ENCODE assay signal across 10 cellular contexts in the genomic region with DNA sequence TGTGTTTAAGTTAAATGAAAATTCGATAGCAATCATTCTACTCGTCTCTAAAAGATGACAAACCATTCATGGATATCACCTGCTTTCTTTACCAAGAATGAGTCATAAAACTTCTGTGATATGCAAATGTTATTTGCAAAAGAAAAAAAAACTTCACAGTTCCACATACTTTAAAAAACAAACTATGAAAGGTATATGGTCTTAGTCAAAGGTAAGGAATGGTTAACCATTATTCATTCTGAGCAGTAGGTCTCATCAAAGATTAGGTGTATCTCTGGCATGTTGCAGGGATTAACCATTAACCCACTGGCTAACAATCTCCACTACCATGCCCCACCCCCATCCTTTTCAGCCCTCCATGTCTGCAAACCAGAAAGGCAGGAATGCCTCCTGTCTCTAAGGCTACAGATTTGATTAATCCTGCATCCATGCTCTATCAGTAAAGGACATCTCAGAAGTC. TPM values are rescaled to one million over a fixed set of nuclear protein-coding genes. Genes with fewer than 3 reads are reported as not detected.
DNase-seq lines count a peak whose midpoint lies in the region; ATAC-seq and TF ChIP-seq lines count a peak whose summit lies in the region.
"Had no signal": no experiment of that assay in that cellular context is flagged by ENCODE, and none has a peak within 500 bp of the region (broad histone marks: within the 10 kb centered on the region; RNA-seq: fewer than 3 reads in every experiment).

No MANE protein-coding gene starts in this region.

- no peak overlapping the region for H3K4me3 Mint-ChIP-seq in activated T-cell treated with anti-CD3 and anti-CD28 coated beads, Interleukin-2, amount 50 U/mL, for 24 hours
- H3K4me3 Mint-ChIP-seq: neural crest cell had no signal

- peaks cover 8% of the 10 kb centered on the region for H3K4me1 Mint-ChIP-seq in activated T-cell treated with anti-CD3 and anti-CD28 coated beads, Interleukin-2, amount 50 U/mL, for 24 hours (ENCODE audit: low read depth)

- H3K27me3 ChIP-seq in colonic mucosa, result no peaks in the 10 kb centered on the region
- H3K27me3 ChIP-seq in left ventricle myocardium inferior (ENCODE audit: low read depth), result no peaks in the 10 kb centered on the region

- H3K9me3 ChIP-seq in colonic mucosa (no peaks in the 10 kb centered on the region), left ventricle myocardium inferior (replicated peaks) (peaks cover 4% of the 10 kb centered on the region)

- no peaks in the 10 kb centered on the region for H3K36me3 ChIP-seq in colonic mucosa
- peaks cover 3% of the 10 kb centered on the region for H3K36me3 ChIP-seq in left ventricle myocardium inferior

- H3K36me3 Mint-ChIP-seq in activated T-cell treated with anti-CD3 and anti-CD28 coated beads, Interleukin-2, amount 50 U/mL, for 24 hours (ENCODE audit: low read depth), result no peaks in the 10 kb centered on the region

- H3K9ac ChIP-seq in colonic mucosa (ENCODE audit: low read depth in 2 of 2, low read length in 2 of 2), result no peak overlapping the region

- H3K4me3 ChIP-seq in colonic mucosa (no peak overlapping the region), left ventricle myocardium inferior (no peak overlapping the region)

- TF ChIP-seq CTCF in colonic mucosa (IDR thresholded peaks at IDR 0.05), result no peak
- no peak for TF ChIP-seq CTCF in left ventricle myocardium inferior (IDR thresholded peaks at IDR 0.05; ENCODE audit: borderline replicate concordance)

- H3K9me3 Mint-ChIP-seq in activated T-cell treated with anti-CD3 and anti-CD28 coated beads, Interleukin-2, amount 50 U/mL, for 24 hours, result peaks cover 3% of the 10 kb centered on the region

- no peak overlapping the region for H3K27ac Mint-ChIP-seq in activated T-cell treated with anti-CD3 and anti-CD28 coated beads, Interleukin-2, amount 50 U/mL, for 24 hours

- H3K27ac ChIP-seq in colonic mucosa, result no peak overlapping the region
- no peak overlapping the region for H3K27ac ChIP-seq in left ventricle myocardium inferior (replicated peaks)

- peak; percentile 91 for ATAC-seq in GM19438 (IDR thresholded peaks at IDR 0.05; ENCODE audit: low read depth, unreplicated experiment)
- peak; percentile 88 for ATAC-seq in HG03378 (IDR thresholded peaks at IDR 0.05; ENCODE audit: unreplicated experiment)
- no peak for ATAC-seq in HG03025 (IDR thresholded peaks at IDR 0.05; ENCODE audit: low FRiP score, unreplicated experiment)

- DNase-seq in A172 (ENCODE audit: low spot score) (peak; percentile 21), colonic mucosa (peak; percentile 80), left ventricle myocardium inferior (no peak), amygdala (lab: John Stamatoyannopoulos, UW) (no peak)
- no peak for DNase-seq in activated T-cell treated with anti-CD3 and anti-CD28 coated beads, Interleukin-2, amount 50 U/mL, for 24 hours
- DNase-seq: C1 segment of cervical spinal cord had no signal

- intact Hi-C loops in colonic mucosa (cut with DNase I) (no loop called here), left ventricle myocardium inferior (cut with micrococcal nuclease) (no loop called here)

- H3K4me1 ChIP-seq in colonic mucosa (no peaks in the 10 kb centered on the region), left ventricle myocardium inferior (peaks cover 14% of the 10 kb centered on the region)

- H3K27me3 Mint-ChIP-seq in activated T-cell treated with anti-CD3 and anti-CD28 coated beads, Interleukin-2, amount 50 U/mL, for 24 hours, result peaks cover 14% of the 10 kb centered on the region

RNA-seq across cellular contexts. Expression of a gene that starts 44.4 kb away (rescaled TPM):
- total RNA-seq in A172 (2014; rRNA removed; shearing (Covaris generic)), result 42.8 and 46.0 TPM in 2 replicates
- 10 to 100 TPM in 1 of 2 donors, 1 to 10 TPM in 1; 9.8 to 11.8 TPM for total RNA-seq in colonic mucosa
- total RNA-seq in left ventricle myocardium inferior, result 32.5 TPM

Comparison
In these comparisons a context has a peak if more than half of its experiments do, and no peak if none do; other contexts are left out.
1. DNase-seq: peak in A172 (single experiment) and colonic mucosa (single experiment); none in activated T-cell treated with anti-CD3 and anti-CD28 coated beads, Interleukin-2, amount 50 U/mL, for 24 hours (single experiment), left ventricle myocardium inferior (single experiment) and amygdala (0 of 56).